ENCODE assay signal across 33 cellular contexts in genomic region chr16:78237856-78238255, GRCh38.
"Had no signal": no experiment of that assay in that cellular context is flagged by ENCODE, and none has a peak within 500 bp of the region (broad histone marks: within the 10 kb centered on the region; RNA-seq: fewer than 3 reads in every experiment).

No MANE protein-coding gene starts in this region.

- H3K4me1 Mint-ChIP-seq: activated CD4-positive, alpha-beta memory T cell treated with anti-CD3 and anti-CD28 coated beads, Interleukin-2, amount 10 ng/mL, durations not matched to agents 7 days and 5 days; activated naive CD4-positive, alpha-beta T cell treated with anti-CD3 and anti-CD28 coated beads, Interleukin-2, amount 10 ng/mL, durations not matched to agents 7 days and 5 days had no signal

- H3K27ac Mint-ChIP-seq: activated CD4-positive, alpha-beta memory T cell treated with anti-CD3 and anti-CD28 coated beads, Interleukin-2, amount 10 ng/mL, durations not matched to agents 7 days and 5 days; activated CD8-positive, alpha-beta memory T cell treated with anti-CD3 and anti-CD28 coated beads, Interleukin-2, amount 10 ng/mL, durations not matched to agents 7 days and 5 days; activated naive CD4-positive, alpha-beta T cell treated with anti-CD3 and anti-CD28 coated beads, Interleukin-2, amount 10 ng/mL, durations not matched to agents 7 days and 5 days; activated naive CD8-positive, alpha-beta T cell; activated naive CD8-positive, alpha-beta T cell treated with anti-CD3 and anti-CD28 coated beads, Interleukin-2, amount 50 U/mL, for 24 hours; brain had no signal

- ATAC-seq: activated CD8-positive, alpha-beta memory T cell treated with anti-CD3 and anti-CD28 coated beads, Interleukin-2, amount 10 ng/mL, durations not matched to agents 7 days and 5 days; activated naive CD8-positive, alpha-beta T cell treated with anti-CD3 and anti-CD28 coated beads, Interleukin-2, amount 50 U/mL, for 24 hours; PC-3 had no signal

- H3K27me3 Mint-ChIP-seq: activated CD4-positive, alpha-beta memory T cell treated with anti-CD3 and anti-CD28 coated beads, Interleukin-2, amount 10 ng/mL, durations not matched to agents 7 days and 5 days; activated CD8-positive, alpha-beta memory T cell treated with anti-CD3 and anti-CD28 coated beads, Interleukin-2, amount 10 ng/mL, durations not matched to agents 7 days and 5 days; activated naive CD4-positive, alpha-beta T cell treated with anti-CD3 and anti-CD28 coated beads, Interleukin-2, amount 10 ng/mL, durations not matched to agents 7 days and 5 days; activated naive CD8-positive, alpha-beta T cell; activated naive CD8-positive, alpha-beta T cell treated with anti-CD3 and anti-CD28 coated beads, Interleukin-2, amount 50 U/mL, for 24 hours had no signal

- H3K9me3 ChIP-seq: MG63, Peyer's patch had no signal

- H3K27ac ChIP-seq: Peyer's patch, WERI-Rb-1 had no signal

- H3K27me3 ChIP-seq: MG63, Peyer's patch had no signal

- H3K9me3 Mint-ChIP-seq: activated CD4-positive, alpha-beta memory T cell treated with anti-CD3 and anti-CD28 coated beads, Interleukin-2, amount 10 ng/mL, durations not matched to agents 7 days and 5 days; activated naive CD4-positive, alpha-beta T cell treated with anti-CD3 and anti-CD28 coated beads, Interleukin-2, amount 10 ng/mL, durations not matched to agents 7 days and 5 days; activated naive CD8-positive, alpha-beta T cell treated with anti-CD3 and anti-CD28 coated beads, Interleukin-2, amount 50 U/mL, for 24 hours; brain had no signal

- H3K4me1 ChIP-seq: Peyer's patch had no signal

- DNase-seq: activated CD4-positive, alpha-beta memory T cell treated with anti-CD3 and anti-CD28 coated beads, Interleukin-2, amount 10 ng/mL, durations not matched to agents 7 days and 5 days; activated CD4-positive, alpha-beta T cell treated with anti-CD3 and anti-CD28 coated beads for 1 hour; activated CD4-positive, alpha-beta T cell treated with anti-CD3 and anti-CD28 coated beads for 48 hours; activated CD4-positive, CD25-positive, alpha-beta regulatory T cell; activated CD8-positive, alpha-beta memory T cell treated with anti-CD3 and anti-CD28 coated beads for 24 hours; activated CD8-positive, alpha-beta memory T cell treated with anti-CD3 and anti-CD28 coated beads, Interleukin-2, amount 10 ng/mL, durations not matched to agents 7 days and 5 days; activated CD8-positive, alpha-beta memory T cell treated with anti-CD3 and anti-CD28 coated beads, Interleukin-2, amount 50 U/mL, for 48 hours; activated effector memory CD4-positive, alpha-beta T cell treated with Interleukin-2 at 50 U/mL for 16 hours; activated naive CD4-positive, alpha-beta T cell treated with anti-CD3 and anti-CD28 coated beads, Interleukin-2, amount 10 ng/mL, durations not matched to agents 7 days and 5 days; activated naive CD8-positive, alpha-beta T cell treated with anti-CD3 and anti-CD28 coated beads, Interleukin-2, amount 50 U/mL, for 24 hours; activated T-cell treated with anti-CD3 and anti-CD28 coated beads, Interleukin-2, amount 50 U/mL, for 48 hours; Kasumi-1; KG1; MG63; NCI-H1048; NCI-H1105 treated with DMSO at 0.1 percent for 48 hours; NCI-H1436; NCI-H1694; NCI-H2029; NCI-H510A; NCI-H526; NCI-H748 treated with DMSO at 0.1 percent for 48 hours; NK-92 treated with Interleukin-12 subunit alpha and Interleukin-12 subunit beta, amount 100 ng/mL, for 24 hours; PC-3; Peyer's patch; RPMI8226; SW 1271; T-helper 1 cell; T-helper 2 cell; T-helper 9 cell; WERI-Rb-1 had no signal

- H3K4me3 ChIP-seq: MG63, Peyer's patch had no signal

- H3K36me3 Mint-ChIP-seq: activated CD8-positive, alpha-beta memory T cell treated with anti-CD3 and anti-CD28 coated beads, Interleukin-2, amount 10 ng/mL, durations not matched to agents 7 days and 5 days; activated naive CD4-positive, alpha-beta T cell treated with anti-CD3 and anti-CD28 coated beads, Interleukin-2, amount 10 ng/mL, durations not matched to agents 7 days and 5 days; brain had no signal

- H3K4me3 Mint-ChIP-seq: activated CD4-positive, alpha-beta memory T cell treated with anti-CD3 and anti-CD28 coated beads, Interleukin-2, amount 10 ng/mL, durations not matched to agents 7 days and 5 days; activated CD8-positive, alpha-beta memory T cell treated with anti-CD3 and anti-CD28 coated beads, Interleukin-2, amount 10 ng/mL, durations not matched to agents 7 days and 5 days; activated naive CD4-positive, alpha-beta T cell treated with anti-CD3 and anti-CD28 coated beads, Interleukin-2, amount 10 ng/mL, durations not matched to agents 7 days and 5 days; activated naive CD8-positive, alpha-beta T cell; activated naive CD8-positive, alpha-beta T cell treated with anti-CD3 and anti-CD28 coated beads, Interleukin-2, amount 50 U/mL, for 24 hours; brain had no signal

- H3K36me3 ChIP-seq: MG63, Peyer's patch, WERI-Rb-1 had no signal
